Comparison of ENCODE assay signal across 15 cellular contexts in the genomic region with DNA sequence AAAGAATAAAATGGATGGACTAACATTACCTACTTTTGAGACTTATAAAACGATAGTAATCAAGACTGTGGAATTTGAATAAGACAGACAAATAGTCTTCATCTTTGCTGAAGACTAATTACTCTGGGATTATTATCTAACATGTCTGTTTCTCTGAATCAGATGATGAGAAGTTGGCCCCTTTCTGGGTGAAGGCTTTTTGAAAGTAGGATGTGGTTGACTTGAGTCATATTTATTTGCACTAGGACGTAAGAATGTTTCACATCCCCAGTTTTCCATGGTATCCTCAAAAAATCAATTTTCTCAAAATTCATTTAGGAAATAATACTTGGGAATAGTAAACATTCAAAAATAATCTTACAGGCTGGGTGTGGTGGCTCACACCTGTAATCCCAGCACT. TPM values are rescaled to one million over a fixed set of nuclear protein-coding genes. Genes with fewer than 3 reads are reported as not detected.
A peak's percentile ranks its signal among the peaks of the same experiment; 100 is the strongest.
DNase-seq lines count a peak whose midpoint lies in the region; ATAC-seq and TF ChIP-seq lines count a peak whose summit lies in the region.
"Had no signal": no experiment of that assay in that cellular context is flagged by ENCODE, and none has a peak within 500 bp of the region (broad histone marks: within the 10 kb centered on the region; RNA-seq: fewer than 3 reads in every experiment).

No MANE protein-coding gene starts in this region.

- intact Hi-C loops in Caco-2 (cut with micrococcal nuclease; ENCODE audit: unreplicated experiment) = no loop called here

- peaks cover 31% of the 10 kb centered on the region for H3K4me1 Mint-ChIP-seq in Caco-2 (ENCODE audit: low read depth, unreplicated experiment)
- H3K4me1 Mint-ChIP-seq in activated T-cell treated with anti-CD3 and anti-CD28 coated beads, Interleukin-2, amount 50 U/mL, for 4 hours (ENCODE audit: low read depth) = no peaks in the 10 kb centered on the region
- H3K4me1 Mint-ChIP-seq: CD4-positive, CD25-positive, alpha-beta regulatory T cell; CD8-positive, alpha-beta memory T cell; GM23338 had no signal

- no peaks in the 10 kb centered on the region for H3K27me3 Mint-ChIP-seq in Caco-2 (ENCODE audit: insufficient read depth, unreplicated experiment)
- H3K27me3 Mint-ChIP-seq in activated T-cell treated with anti-CD3 and anti-CD28 coated beads, Interleukin-2, amount 50 U/mL, for 4 hours (ENCODE audit: low read depth) = peaks cover 3% of the 10 kb centered on the region
- H3K27me3 Mint-ChIP-seq: CD4-positive, CD25-positive, alpha-beta regulatory T cell had no signal

- BruUV-seq in Caco-2 (replicated peaks; lab: Mats Ljungman, UMichigan) = no TSS peak

- H3K36me3 Mint-ChIP-seq in Caco-2 (ENCODE audit: insufficient read depth, unreplicated experiment) = peaks cover 100% of the 10 kb centered on the region
- no peaks in the 10 kb centered on the region for H3K36me3 Mint-ChIP-seq in activated T-cell treated with anti-CD3 and anti-CD28 coated beads, Interleukin-2, amount 50 U/mL, for 4 hours (ENCODE audit: insufficient read depth)
- H3K36me3 Mint-ChIP-seq: CD4-positive, CD25-positive, alpha-beta regulatory T cell; CD8-positive, alpha-beta memory T cell had no signal

- no peak overlapping the region for H3K4me3 Mint-ChIP-seq in Caco-2 (ENCODE audit: unreplicated experiment)
- H3K4me3 Mint-ChIP-seq in activated T-cell treated with anti-CD3 and anti-CD28 coated beads, Interleukin-2, amount 50 U/mL, for 4 hours = no peak overlapping the region
- H3K4me3 Mint-ChIP-seq: CD4-positive, CD25-positive, alpha-beta regulatory T cell; CD8-positive, alpha-beta memory T cell; GM23338 had no signal

- no peak for TF ChIP-seq CTCF in Caco-2 (IDR thresholded peaks at IDR 0.05; ENCODE audit: insufficient read depth in 1 of 2, low read depth in 1 of 2, low read length in 1 of 2, severe bottlenecking in 1 of 2, unreplicated experiment in 1 of 2)

- no peaks in the 10 kb centered on the region; the same call in 1 of the 2 replicates for H3K36me3 ChIP-seq in Caco-2 (ENCODE audit: control insufficient read depth, insufficient read depth, low read length)
- H3K36me3 ChIP-seq: BE2C had no signal

- H3K27ac Mint-ChIP-seq in Caco-2 (ENCODE audit: unreplicated experiment) = peak overlapping the region; percentile 36
- H3K27ac Mint-ChIP-seq: CD4-positive, CD25-positive, alpha-beta regulatory T cell; CD8-positive, alpha-beta memory T cell; GM23338 had no signal

- DNase-seq in Caco-2 (no peak), HS-5 (ENCODE audit: low read depth) (peak; percentile 2), amniotic epithelial cell (ENCODE audit: low read depth) (peak; percentile 65), iris pigment epithelial cell (ENCODE audit: low read depth) (peak; percentile 39), DMS79 treated with DMSO at 0.1 percent for 48 hours (lab: John Stamatoyannopoulos, UW) (no peak)
- no peak for DNase-seq in activated T-cell treated with anti-CD3 and anti-CD28 coated beads, Interleukin-2, amount 50 U/mL, for 4 hours
- DNase-seq: ACHN; BE2C; C1 segment of cervical spinal cord; CD4-positive, CD25-positive, alpha-beta regulatory T cell; CD8-positive, alpha-beta memory T cell; COR-L47; GDM1; HCEC 1CT had no signal

- H3K4me3 ChIP-seq in Caco-2 (ENCODE audit: low read depth, low read length) = no peak overlapping the region
- H3K4me3 ChIP-seq: GM23338 had no signal

- CTCF ChIA-PET in Caco-2 (lab: Charles Lee) = no interaction called here

- no peaks in the 10 kb centered on the region for H3K27me3 ChIP-seq in Caco-2 (replicated peaks; ENCODE audit: control insufficient read depth, insufficient read depth, low read length)
- H3K27me3 ChIP-seq: BE2C had no signal

- no peaks in the 10 kb centered on the region for H3K9me3 ChIP-seq in Caco-2
- H3K9me3 ChIP-seq: BE2C had no signal

- no peaks in the 10 kb centered on the region for H3K9me3 Mint-ChIP-seq in Caco-2 (ENCODE audit: unreplicated experiment)
- H3K9me3 Mint-ChIP-seq in activated T-cell treated with anti-CD3 and anti-CD28 coated beads, Interleukin-2, amount 50 U/mL, for 4 hours = no peaks in the 10 kb centered on the region
- H3K9me3 Mint-ChIP-seq: GM23338 had no signal

- POLR2A ChIA-PET in Caco-2 (lab: Charles Lee) = no interaction called here

- H3K4me1 ChIP-seq in Caco-2 = peaks cover 29% of the 10 kb centered on the region
- H3K4me1 ChIP-seq: BE2C had no signal

- no peak for ATAC-seq in activated T-cell treated with anti-CD3 and anti-CD28 coated beads, Interleukin-2, amount 50 U/mL, for 4 hours
- ATAC-seq: GM23338 had no signal

RNA-seq across cellular contexts. Expression of gene PKP2, which starts 31.8 kb away (rescaled TPM):
- 249 and 275 TPM in 2 replicates for total RNA-seq in Caco-2 (2022)
- total RNA-seq in activated T-cell treated with anti-CD3 and anti-CD28 coated beads, Interleukin-2, amount 50 U/mL, for 4 hours = under 1 TPM; 0.16 to 0.24 (median 0.18) TPM

Comparison
In these comparisons a context has a peak if more than half of its experiments do, and no peak if none do; other contexts are left out.
1. DNase-seq: peak in HS-5 (single experiment), amniotic epithelial cell (single experiment) and iris pigment epithelial cell (single experiment); none in Caco-2 (0 of 2), DMS79 treated with DMSO at 0.1 percent for 48 hours (single experiment) and activated T-cell treated with anti-CD3 and anti-CD28 coated beads, Interleukin-2, amount 50 U/mL, for 4 hours (single experiment).
2. RNA of gene PKP2, which starts 31.8 kb away (total RNA-seq): 249 to 275 TPM in Caco-2; 0.16 to 0.24 TPM in activated T-cell treated with anti-CD3 and anti-CD28 coated beads, Interleukin-2, amount 50 U/mL, for 4 hours; every median in the first group is over 100 times any median in the second.